9 cellular contexts compared by ENCODE assay signal in the genomic region with DNA sequence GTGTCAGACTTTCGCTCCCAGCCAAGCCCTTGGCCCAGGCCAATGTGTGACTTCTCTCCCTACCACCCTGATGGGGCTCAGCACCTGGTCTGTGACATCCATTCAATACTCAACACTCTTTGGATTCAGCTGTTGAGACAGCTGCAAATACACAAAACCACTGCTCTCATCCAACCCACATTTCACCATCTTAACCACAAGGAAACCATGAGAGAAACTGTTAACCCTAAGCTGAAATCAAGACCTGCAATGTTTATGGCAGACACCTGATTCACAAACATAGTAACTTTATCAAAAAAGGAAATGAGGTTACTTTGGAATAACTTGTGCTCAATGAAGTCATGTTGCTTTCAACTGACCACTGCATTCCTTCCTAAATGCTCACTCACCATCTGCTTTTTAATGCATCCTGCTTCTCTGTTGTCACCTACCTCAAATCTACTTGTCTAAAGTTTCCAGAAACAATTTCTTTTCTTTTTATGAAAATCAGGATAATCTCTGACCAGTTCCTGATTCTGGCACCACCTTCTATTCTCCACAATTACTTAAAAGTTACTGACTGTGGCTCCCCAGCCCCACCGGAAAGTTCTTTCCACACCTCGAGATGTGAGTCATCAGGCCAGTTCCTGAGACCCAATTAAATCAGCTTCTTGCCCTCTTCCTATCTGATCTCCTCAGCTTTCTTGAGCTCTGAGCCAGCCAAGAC.
A peak's percentile ranks its signal among the peaks of the same experiment; 100 is the strongest.
DNase-seq lines count a peak whose midpoint lies in the region; ATAC-seq and TF ChIP-seq lines count a peak whose summit lies in the region.
"Had no signal": no experiment of that assay in that cellular context is flagged by ENCODE, and none has a peak within 500 bp of the region (broad histone marks: within the 10 kb centered on the region; RNA-seq: fewer than 3 reads in every experiment).

No MANE protein-coding gene starts in this region.

- no peak overlapping the region for H3K4me3 Mint-ChIP-seq in activated T-cell treated with anti-CD3 and anti-CD28 coated beads, Interleukin-2, amount 50 U/mL, for 4 hours

- peaks cover 52% of the 10 kb centered on the region for H3K27me3 Mint-ChIP-seq in activated T-cell treated with anti-CD3 and anti-CD28 coated beads, Interleukin-2, amount 50 U/mL, for 4 hours (ENCODE audit: low read depth)

- H3K4me3 ChIP-seq in astrocyte of the cerebellum (ENCODE audit: low read depth, low read length): no peak overlapping the region
- H3K4me3 ChIP-seq in skeletal muscle satellite cell (ENCODE audit: low read length): no peak overlapping the region
- H3K4me3 ChIP-seq: gastroesophageal sphincter had no signal

- no peaks in the 10 kb centered on the region for H3K9me3 ChIP-seq in skeletal muscle satellite cell (replicated peaks; ENCODE audit: low read length)
- H3K9me3 ChIP-seq: gastroesophageal sphincter had no signal

- H3K27me3 ChIP-seq in skeletal muscle satellite cell (ENCODE audit: control insufficient read depth, insufficient read depth, low read length): peaks cover 13% of the 10 kb centered on the region

- peak; percentile 20 to 46 for ATAC-seq in activated T-cell treated with anti-CD3 and anti-CD28 coated beads, Interleukin-2, amount 50 U/mL, for 4 hours
- no peak for ATAC-seq in GM18873 (IDR thresholded peaks at IDR 0.05; ENCODE audit: low FRiP score, unreplicated experiment)
- ATAC-seq: gastroesophageal sphincter had no signal

- peak overlapping the region; percentile 55 for H3K4me2 ChIP-seq in skeletal muscle satellite cell (ENCODE audit: low read length)

- in situ Hi-C loops in astrocyte of the cerebellum (cut with HindIII; ENCODE audit: low sequenced_read_pairs): no loop called here

- H3K9me3 Mint-ChIP-seq in activated T-cell treated with anti-CD3 and anti-CD28 coated beads, Interleukin-2, amount 50 U/mL, for 4 hours: no peaks in the 10 kb centered on the region

- H3K4me1 Mint-ChIP-seq in activated T-cell treated with anti-CD3 and anti-CD28 coated beads, Interleukin-2, amount 50 U/mL, for 4 hours (ENCODE audit: low read depth): peaks cover 16% of the 10 kb centered on the region

- no peaks in the 10 kb centered on the region for H3K36me3 Mint-ChIP-seq in activated T-cell treated with anti-CD3 and anti-CD28 coated beads, Interleukin-2, amount 50 U/mL, for 4 hours (ENCODE audit: insufficient read depth)

- no peaks in the 10 kb centered on the region for H3K36me3 ChIP-seq in skeletal muscle satellite cell (ENCODE audit: insufficient read depth, low read length)
- H3K36me3 ChIP-seq: gastroesophageal sphincter had no signal

- no peak for TF ChIP-seq CTCF in astrocyte of the cerebellum (IDR thresholded peaks at IDR 0.05; ENCODE audit: low read depth, low read length, missing control alignments)

- peak overlapping the region; percentile 18 for H3K9ac ChIP-seq in skeletal muscle satellite cell (ENCODE audit: low read depth, low read length)

- peaks cover 39% of the 10 kb centered on the region for H3K4me1 ChIP-seq in skeletal muscle satellite cell (ENCODE audit: control insufficient read depth, insufficient read depth, low read length)

- no peak for DNase-seq in activated T-cell treated with anti-CD3 and anti-CD28 coated beads, Interleukin-2, amount 50 U/mL, for 4 hours
- DNase-seq in activated T-cell treated with anti-CD3 and anti-CD28 coated beads, Interleukin-2, amount 50 U/mL, for 1 hour: no peak
- peak; percentile 49 for DNase-seq in KG1 (lab: John Stamatoyannopoulos, UW)
- DNase-seq in astrocyte of the cerebellum (ENCODE audit: low read depth): peak; percentile 94
- DNase-seq in HuH-7.5 (ENCODE audit: low spot score): no peak
- DNase-seq in NCI-H524 treated with DMSO at 0.1 percent for 48 hours (lab: John Stamatoyannopoulos, UW): no peak

Comparison
In these comparisons a context has a peak if more than half of its experiments do, and no peak if none do; other contexts are left out.
1. DNase-seq: peak in KG1 (single experiment) and astrocyte of the cerebellum (single experiment); none in activated T-cell treated with anti-CD3 and anti-CD28 coated beads, Interleukin-2, amount 50 U/mL, for 4 hours (single experiment), activated T-cell treated with anti-CD3 and anti-CD28 coated beads, Interleukin-2, amount 50 U/mL, for 1 hour (single experiment), HuH-7.5 (single experiment) and NCI-H524 treated with DMSO at 0.1 percent for 48 hours (single experiment).